35 cellular contexts compared by ENCODE assay signal in genomic region chr1:102615896-102616295, GRCh38.
"Had no signal": no experiment of that assay in that cellular context is flagged by ENCODE, and none has a peak within 500 bp of the region (broad histone marks: within the 10 kb centered on the region; RNA-seq: fewer than 3 reads in every experiment).

No MANE protein-coding gene starts in this region.

- DNase-seq: Karpas-422, Kasumi-1, MG63, MM.1S, MV-4-11, NCI-H1048, NCI-H1092, NCI-H1092 treated with DMSO at 0.1 percent for 48 hours, NCI-H1105, NCI-H1105 treated with DMSO at 0.1 percent for 48 hours, NCI-H1417, NCI-H1417 treated with DMSO at 0.1 percent for 48 hours, NCI-H1436, NCI-H1436 treated with DMSO at 0.1 percent for 48 hours, NCI-H146, NCI-H1694, NCI-H1694 treated with DMSO at 0.1 percent for 48 hours, NCI-H187, NCI-H187 treated with DMSO at 0.1 percent for 48 hours, NCI-H1930, NCI-H2029, NCI-H2029 treated with DMSO at 0.1 percent for 48 hours, NCI-H2081, NCI-H2081 treated with DMSO at 0.1 percent for 48 hours, NCI-H2107, NCI-H2171, NCI-H2171 treated with DMSO at 0.1 percent for 48 hours, NCI-H2227 treated with DMSO at 0.1 percent for 48 hours, NCI-H226, NCI-H345, NCI-H446, NCI-H446 treated with DMSO at 0.1 percent for 48 hours, NCI-H510A, NCI-H510A treated with DMSO at 0.1 percent for 48 hours, NCI-H524 had no signal
